1 cellular context compared by ENCODE assay signal in the genomic region with DNA sequence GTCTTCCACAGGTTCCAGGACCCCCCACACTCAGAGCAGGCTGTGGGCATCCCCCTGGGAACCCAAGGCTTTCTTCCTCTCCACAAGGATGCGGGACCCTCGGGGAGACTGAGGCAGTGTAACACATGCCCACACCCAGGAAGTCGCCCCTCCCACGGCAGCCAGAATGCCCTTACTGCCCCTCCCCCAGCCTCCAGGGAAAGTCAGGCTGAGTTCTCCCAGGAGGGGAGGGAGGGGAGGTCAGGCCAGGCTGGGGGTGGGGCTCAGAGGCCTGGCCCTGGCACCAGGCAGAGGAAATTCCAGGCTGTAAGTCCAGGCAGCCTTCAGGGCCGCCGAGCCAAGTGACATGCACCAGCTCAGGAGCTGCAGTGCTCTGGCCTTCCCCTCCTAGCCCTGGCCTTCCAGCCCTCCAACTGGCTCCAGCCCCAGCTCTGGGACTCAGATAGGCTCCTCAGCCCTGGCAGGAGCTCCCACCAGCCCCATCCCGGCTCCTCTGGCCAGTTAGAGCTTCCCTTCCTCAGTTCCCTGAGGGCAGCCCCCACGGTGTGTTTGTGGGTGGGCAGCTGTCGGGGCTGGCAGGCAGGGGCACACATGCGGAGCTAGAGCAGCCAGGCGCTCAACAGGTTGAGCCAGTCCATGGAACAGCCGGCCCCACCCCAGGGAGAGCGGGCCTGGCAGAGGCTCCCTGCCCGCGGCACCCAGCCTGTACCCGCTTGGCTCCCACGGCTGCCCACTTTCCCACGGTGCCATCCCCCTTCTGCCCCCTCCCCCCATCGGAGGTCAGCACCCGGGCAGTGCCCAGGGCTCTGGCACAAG.
TF ChIP-seq lines count a peak whose summit lies in the region.

No MANE protein-coding gene starts in this region.

TF ChIP-seq in HepG2, 621 proteins besides CTCF, POLR2A, EP300 and RAD21 (continued from another document and continues in another):
- TF ChIP-seq REST (IDR thresholded peaks at IDR 0.05; ENCODE audit: borderline replicate concordance in 1 of 2, low read depth in 1 of 2, low read length in 2 of 2) (peak in 1 of 2 experiments; percentile 22; a peak in 1 of 4 replicates), ZNF552 (CRISPR knock-in tag; IDR thresholded peaks at IDR 0.05; ENCODE audit: borderline replicate concordance) (no peak), NBN (conservative IDR thresholded peaks at IDR 0.05) (no peak), MZF1 (CRISPR knock-in tag; IDR thresholded peaks at IDR 0.05; ENCODE audit: borderline replicate concordance) (no peak), NFIC (IDR thresholded peaks at IDR 0.05; ENCODE audit: low read length) (no peak), ZBTB37 (CRISPR knock-in tag; IDR thresholded peaks at IDR 0.05) (0 out of 2 replicates have a peak, but pooled peaks have one; percentile 41), TRIM24 (CRISPR knock-in tag; IDR thresholded peaks at IDR 0.05) (no peak), GTF2F1 (IDR thresholded peaks at IDR 0.05; ENCODE audit: low read length) (no peak), HMG20A (CRISPR knock-in tag; IDR thresholded peaks at IDR 0.05; ENCODE audit: borderline replicate concordance) (no peak), KLF11 (CRISPR knock-in tag; IDR thresholded peaks at IDR 0.05) (no peak), SCMH1 (CRISPR knock-in tag; IDR thresholded peaks at IDR 0.05; ENCODE audit: borderline replicate concordance) (no peak), PAX8 (CRISPR knock-in tag; IDR thresholded peaks at IDR 0.05; ENCODE audit: borderline replicate concordance) (no peak), CHD2 (IDR thresholded peaks at IDR 0.05; ENCODE audit: low read depth, low read length) (0 out of 2 replicates have a peak, but pooled peaks have one; percentile 25), ZNF570 (CRISPR knock-in tag; IDR thresholded peaks at IDR 0.05; ENCODE audit: borderline replicate concordance) (no peak), THRA (CRISPR knock-in tag; IDR thresholded peaks at IDR 0.05; ENCODE audit: borderline replicate concordance) (peak; percentile 49; the same call in 1 of the 2 replicates), TIGD3 (CRISPR knock-in tag; IDR thresholded peaks at IDR 0.05; ENCODE audit: borderline replicate concordance) (no peak), ZNF781 (CRISPR knock-in tag; IDR thresholded peaks at IDR 0.05; ENCODE audit: borderline replicate concordance, not compliant biosample characterization) (no peak), HMG20B (CRISPR knock-in tag; conservative IDR thresholded peaks at IDR 0.05) (no peak), ZNF547 (CRISPR knock-in tag; IDR thresholded peaks at IDR 0.05) (no peak), TARDBP (CRISPR knock-in tag; IDR thresholded peaks at IDR 0.05) (peak; percentile 34; the same call in 1 of the 2 replicates), IRX3 (CRISPR knock-in tag; IDR thresholded peaks at IDR 0.05; ENCODE audit: borderline replicate concordance, low read depth) (no peak), THAP8 (CRISPR knock-in tag; IDR thresholded peaks at IDR 0.05; ENCODE audit: borderline replicate concordance) (no peak), MEIS2 (CRISPR knock-in tag; IDR thresholded peaks at IDR 0.05) (no peak), MAFF (IDR thresholded peaks at IDR 0.05; ENCODE audit: low read depth, low read length) (no peak), HOXD1 (CRISPR knock-in tag; IDR thresholded peaks at IDR 0.05) (no peak), CCDC6 (CRISPR knock-in tag; IDR thresholded peaks at IDR 0.05) (no peak), TERF1 (CRISPR knock-in tag; IDR thresholded peaks at IDR 0.05) (no peak), NFE2L2 (IDR thresholded peaks at IDR 0.05; ENCODE audit: low read length) (no peak)
- TF ChIP-seq, protein P1, sequence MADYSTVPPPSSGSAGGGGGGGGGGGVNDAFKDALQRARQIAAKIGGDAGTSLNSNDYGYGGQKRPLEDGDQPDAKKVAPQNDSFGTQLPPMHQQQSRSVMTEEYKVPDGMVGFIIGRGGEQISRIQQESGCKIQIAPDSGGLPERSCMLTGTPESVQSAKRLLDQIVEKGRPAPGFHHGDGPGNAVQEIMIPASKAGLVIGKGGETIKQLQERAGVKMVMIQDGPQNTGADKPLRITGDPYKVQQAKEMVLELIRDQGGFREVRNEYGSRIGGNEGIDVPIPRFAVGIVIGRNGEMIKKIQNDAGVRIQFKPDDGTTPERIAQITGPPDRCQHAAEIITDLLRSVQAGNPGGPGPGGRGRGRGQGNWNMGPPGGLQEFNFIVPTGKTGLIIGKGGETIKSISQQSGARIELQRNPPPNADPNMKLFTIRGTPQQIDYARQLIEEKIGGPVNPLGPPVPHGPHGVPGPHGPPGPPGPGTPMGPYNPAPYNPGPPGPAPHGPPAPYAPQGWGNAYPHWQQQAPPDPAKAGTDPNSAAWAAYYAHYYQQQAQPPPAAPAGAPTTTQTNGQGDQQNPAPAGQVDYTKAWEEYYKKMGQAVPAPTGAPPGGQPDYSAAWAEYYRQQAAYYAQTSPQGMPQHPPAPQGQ (CRISPR knock-in tag; IDR thresholded peaks at IDR 0.05; ENCODE audit: borderline replicate concordance), result no peak
- TF ChIP-seq, protein P2, sequence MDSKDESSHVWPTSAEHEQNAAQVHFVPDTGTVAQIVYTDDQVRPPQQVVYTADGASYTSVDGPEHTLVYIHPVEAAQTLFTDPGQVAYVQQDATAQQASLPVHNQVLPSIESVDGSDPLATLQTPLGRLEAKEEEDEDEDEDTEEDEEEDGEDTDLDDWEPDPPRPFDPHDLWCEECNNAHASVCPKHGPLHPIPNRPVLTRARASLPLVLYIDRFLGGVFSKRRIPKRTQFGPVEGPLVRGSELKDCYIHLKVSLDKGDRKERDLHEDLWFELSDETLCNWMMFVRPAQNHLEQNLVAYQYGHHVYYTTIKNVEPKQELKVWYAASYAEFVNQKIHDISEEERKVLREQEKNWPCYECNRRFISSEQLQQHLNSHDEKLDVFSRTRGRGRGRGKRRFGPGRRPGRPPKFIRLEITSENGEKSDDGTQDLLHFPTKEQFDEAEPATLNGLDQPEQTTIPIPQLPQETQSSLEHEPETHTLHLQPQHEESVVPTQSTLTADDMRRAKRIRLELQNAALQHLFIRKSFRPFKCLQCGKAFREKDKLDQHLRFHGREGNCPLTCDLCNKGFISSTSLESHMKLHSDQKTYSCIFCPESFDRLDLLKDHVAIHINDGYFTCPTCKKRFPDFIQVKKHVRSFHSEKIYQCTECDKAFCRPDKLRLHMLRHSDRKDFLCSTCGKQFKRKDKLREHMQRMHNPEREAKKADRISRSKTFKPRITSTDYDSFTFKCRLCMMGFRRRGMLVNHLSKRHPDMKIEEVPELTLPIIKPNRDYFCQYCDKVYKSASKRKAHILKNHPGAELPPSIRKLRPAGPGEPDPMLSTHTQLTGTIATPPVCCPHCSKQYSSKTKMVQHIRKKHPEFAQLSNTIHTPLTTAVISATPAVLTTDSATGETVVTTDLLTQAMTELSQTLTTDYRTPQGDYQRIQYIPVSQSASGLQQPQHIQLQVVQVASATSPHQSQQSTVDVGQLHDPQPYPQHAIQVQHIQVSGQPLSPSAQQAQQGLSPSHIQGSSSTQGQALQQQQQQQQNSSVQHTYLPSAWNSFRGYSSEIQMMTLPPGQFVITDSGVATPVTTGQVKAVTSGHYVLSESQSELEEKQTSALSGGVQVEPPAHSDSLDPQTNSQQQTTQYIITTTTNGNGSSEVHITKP (CRISPR knock-in tag; IDR thresholded peaks at IDR 0.05; ENCODE audit: low read depth), result no peak
- TF ChIP-seq, protein P3, sequence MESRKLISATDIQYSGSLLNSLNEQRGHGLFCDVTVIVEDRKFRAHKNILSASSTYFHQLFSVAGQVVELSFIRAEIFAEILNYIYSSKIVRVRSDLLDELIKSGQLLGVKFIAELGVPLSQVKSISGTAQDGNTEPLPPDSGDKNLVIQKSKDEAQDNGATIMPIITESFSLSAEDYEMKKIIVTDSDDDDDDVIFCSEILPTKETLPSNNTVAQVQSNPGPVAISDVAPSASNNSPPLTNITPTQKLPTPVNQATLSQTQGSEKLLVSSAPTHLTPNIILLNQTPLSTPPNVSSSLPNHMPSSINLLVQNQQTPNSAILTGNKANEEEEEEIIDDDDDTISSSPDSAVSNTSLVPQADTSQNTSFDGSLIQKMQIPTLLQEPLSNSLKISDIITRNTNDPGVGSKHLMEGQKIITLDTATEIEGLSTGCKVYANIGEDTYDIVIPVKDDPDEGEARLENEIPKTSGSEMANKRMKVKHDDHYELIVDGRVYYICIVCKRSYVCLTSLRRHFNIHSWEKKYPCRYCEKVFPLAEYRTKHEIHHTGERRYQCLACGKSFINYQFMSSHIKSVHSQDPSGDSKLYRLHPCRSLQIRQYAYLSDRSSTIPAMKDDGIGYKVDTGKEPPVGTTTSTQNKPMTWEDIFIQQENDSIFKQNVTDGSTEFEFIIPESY (CRISPR knock-in tag; IDR thresholded peaks at IDR 0.05), result no peak
